ENCODE assay signal across 30 cellular contexts in genomic region chr17:11871773-11872172, GRCh38.
A peak's percentile ranks its signal among the peaks of the same experiment; 100 is the strongest.
DNase-seq lines count a peak whose midpoint lies in the region; ATAC-seq and TF ChIP-seq lines count a peak whose summit lies in the region.
"Had no signal": no experiment of that assay in that cellular context is flagged by ENCODE, and none has a peak within 500 bp of the region (broad histone marks: within the 10 kb centered on the region; RNA-seq: fewer than 3 reads in every experiment).

No MANE protein-coding gene starts in this region.

- H3K36me3 ChIP-seq in WERI-Rb-1 (no peaks in the 10 kb centered on the region), mesendoderm (ENCODE audit: control insufficient read depth, insufficient read depth, low read length) (no peaks in the 10 kb centered on the region), esophagus squamous epithelium (no peaks in the 10 kb centered on the region)
- H3K36me3 ChIP-seq: gastrocnemius medialis, ovary, SJSA1 had no signal

- H3K27ac ChIP-seq in WERI-Rb-1 (no peak overlapping the region), mesendoderm (ENCODE audit: low read depth, low read length) (no peak overlapping the region), esophagus squamous epithelium (no peak overlapping the region)
- H3K27ac ChIP-seq: dorsolateral prefrontal cortex, gastrocnemius medialis, ovary, SJSA1 had no signal

- no peak overlapping the region for H2BK120ac ChIP-seq in mesendoderm (ENCODE audit: low read depth, low read length)

- H3K56ac ChIP-seq in mesendoderm (ENCODE audit: low read length), result no peak overlapping the region

- H3K27me3 ChIP-seq in WERI-Rb-1 (ENCODE audit: insufficient read depth, low read depth, severe bottlenecking) (peaks cover 14% of the 10 kb centered on the region), mesendoderm (ENCODE audit: insufficient read depth, low read length, poor library complexity) (no peaks in the 10 kb centered on the region), esophagus squamous epithelium (no peaks in the 10 kb centered on the region)
- H3K27me3 ChIP-seq: dorsolateral prefrontal cortex, gastrocnemius medialis, ovary, SJSA1 had no signal

- no peak overlapping the region for H4K8ac ChIP-seq in mesendoderm (ENCODE audit: low read depth, low read length)

- H3K79me1 ChIP-seq in mesendoderm (ENCODE audit: low read length), result no peaks in the 10 kb centered on the region

- intact Hi-C loops in esophagus squamous epithelium (cut with DNase I), result no loop called here

- H3K9me3 ChIP-seq in WERI-Rb-1 (ENCODE audit: severe bottlenecking), result peaks cover 7% of the 10 kb centered on the region
- H3K9me3 ChIP-seq in esophagus squamous epithelium, result peaks cover 0 to 7% (median 0%) of the 10 kb centered on the region in 3 donors
- H3K9me3 ChIP-seq: ovary, SJSA1 had no signal

- ATAC-seq in HG03378 (IDR thresholded peaks at IDR 0.05; ENCODE audit: unreplicated experiment), result no peak
- ATAC-seq: gastrocnemius medialis, left cardiac atrium had no signal

- no peak for TF ChIP-seq POLR2A in esophagus squamous epithelium (IDR thresholded peaks at IDR 0.05)

- no peak overlapping the region for H3K18ac ChIP-seq in mesendoderm (ENCODE audit: low read length)

- H3K4me2 ChIP-seq in mesendoderm (ENCODE audit: low read length), result no peak overlapping the region

- peak; percentile 41 for DNase-seq in NCI-H82 (lab: John Stamatoyannopoulos, UW)
- DNase-seq in NCI-H82 treated with DMSO at 0.1 percent for 48 hours (lab: John Stamatoyannopoulos, UW; ENCODE audit: unreplicated experiment), result no peak
- DNase-seq in WERI-Rb-1, result peak; percentile 27
- DNase-seq in mesendoderm, result peak; percentile 33
- DNase-seq in esophagus squamous epithelium (lab: John Stamatoyannopoulos, UW), result no peak
- no peak for DNase-seq in DMS153 treated with DMSO at 0.1 percent for 48 hours (lab: John Stamatoyannopoulos, UW; ENCODE audit: unreplicated experiment)
- DNase-seq: 8988T; activated CD4-positive, alpha-beta memory T cell treated with anti-CD3 and anti-CD28 coated beads for 36 hours; activated CD4-positive, alpha-beta T cell treated with anti-CD3 and anti-CD28 coated beads for 1 hour; activated CD8-positive, alpha-beta memory T cell treated with anti-CD3 and anti-CD28 coated beads, Interleukin-2, amount 50 U/mL, for 4 hours; activated naive CD4-positive, alpha-beta T cell treated with anti-CD3 and anti-CD28 coated beads, Interleukin-2, amount 10 ng/mL, durations not matched to agents 7 days and 5 days; amygdala; CD4-positive, alpha-beta T cell; dorsolateral prefrontal cortex; gastrocnemius medialis; HCEC 1CT; left cardiac atrium; MV-4-11; NCI-H2107; NCI-H345; NCI-H69; ovary; RPMI8226; small intestine; stimulated activated naive CD4-positive, alpha-beta T cell treated with Interleukin-2 at 50 U/mL for 16 hours; T-helper 1 cell had no signal

- H3K4me1 ChIP-seq in mesendoderm (ENCODE audit: control insufficient read depth, low read depth, low read length) (peaks cover 3% of the 10 kb centered on the region), esophagus squamous epithelium (no peaks in the 10 kb centered on the region)
- H3K4me1 ChIP-seq: gastrocnemius medialis, SJSA1 had no signal

- H3K4ac ChIP-seq in mesendoderm (ENCODE audit: low read depth, low read length), result no peak overlapping the region

- H2AK5ac ChIP-seq in mesendoderm (ENCODE audit: low read length), result no peak overlapping the region

- H2BK15ac ChIP-seq in mesendoderm (replicated peaks; ENCODE audit: low read depth), result no peak overlapping the region

- no peak overlapping the region for H4K5ac ChIP-seq in mesendoderm (ENCODE audit: low read length)

- no peaks in the 10 kb centered on the region for H3K79me2 ChIP-seq in mesendoderm (ENCODE audit: control insufficient read depth, insufficient read depth, low read length)

- H2BK5ac ChIP-seq in mesendoderm (ENCODE audit: low read length), result no peak overlapping the region

- no CpG with 5 or more reads among the region's 10 CpGs for WGBS in mesendoderm (ENCODE audit: extremely low coverage, insufficient coverage, low lambda C conversion rate)
- 70 to 74% methylated on average over 4 to 7 of the region's 10 CpGs for WGBS in esophagus squamous epithelium, 2 donors

- TF ChIP-seq CTCF in LNCAP (IDR thresholded peaks at IDR 0.05) (0 out of 2 replicates have a peak, but pooled peaks have one; percentile 8), WERI-Rb-1 (IDR thresholded peaks at IDR 0.05; ENCODE audit: low read depth, low read length) (peak; percentile 54), esophagus squamous epithelium (IDR thresholded peaks at IDR 0.05) (no peak)

- H3K4me3 ChIP-seq in WERI-Rb-1 (ENCODE audit: low read depth, low read length), result no peak overlapping the region
- H3K4me3 ChIP-seq in mesendoderm (ENCODE audit: low read length), result no peak overlapping the region
- no peak overlapping the region for H3K4me3 ChIP-seq in esophagus squamous epithelium
- H3K4me3 ChIP-seq: dorsolateral prefrontal cortex, gastrocnemius medialis, lung, ovary, SJSA1 had no signal

- H3K9ac ChIP-seq in mesendoderm (ENCODE audit: low read length), result no peak overlapping the region

- no peak overlapping the region for H3K23ac ChIP-seq in mesendoderm (ENCODE audit: low read length)

Comparison
In these comparisons a context has a peak if more than half of its experiments do, and no peak if none do; other contexts are left out.
1. DNase-seq: peak in NCI-H82 (single experiment), WERI-Rb-1 (single experiment) and mesendoderm (single experiment); none in NCI-H82 treated with DMSO at 0.1 percent for 48 hours (single experiment), esophagus squamous epithelium (single experiment) and DMS153 treated with DMSO at 0.1 percent for 48 hours (single experiment).
2. CTCF ChIP-seq: peak in LNCAP (single experiment) and WERI-Rb-1 (single experiment); none in esophagus squamous epithelium (0 of 6).